In genomic region chr1:156119503-156120209, GRCh38 we compare ENCODE assay signal across 1 cellular context.
TF ChIP-seq lines count a peak whose summit lies in the region.

No MANE protein-coding gene starts in this region.

TF ChIP-seq in K562, 482 proteins besides CTCF, POLR2A, EP300 and RAD21 (continued from another document and continues in another):
- TF ChIP-seq ARID4B (CRISPR knock-in tag; IDR thresholded peaks at IDR 0.05) (peak; percentile 25), PPARD (CRISPR knock-in tag; IDR thresholded peaks at IDR 0.05) (no peak), TAF9B (IDR thresholded peaks at IDR 0.05; ENCODE audit: partially characterized antibody) (peak; percentile 55), ZNF274 (IDR thresholded peaks at IDR 0.05; ENCODE audit: borderline replicate concordance, low read depth, low read length) (no peak), NELFE (IDR thresholded peaks at IDR 0.05; ENCODE audit: insufficient read depth, insufficient read length) (no peak), ARID1B (IDR thresholded peaks at IDR 0.05) (peak; percentile 26; the same call in 1 of the 2 replicates), MCM3 (IDR thresholded peaks at IDR 0.05) (no peak), MTA2 (IDR thresholded peaks at IDR 0.05; ENCODE audit: low read depth) (no peak), MAX (CRISPR knock-in tag; IDR thresholded peaks at IDR 0.05) (no peak), MEF2D (tag; conservative IDR thresholded peaks at IDR 0.05; ENCODE audit: low read depth) (no peak), HCFC1 (IDR thresholded peaks at IDR 0.05; ENCODE audit: low read depth, low read length) (no peak), CEBPG (CRISPR knock-in tag; IDR thresholded peaks at IDR 0.05) (no peak), CEBPG (tag; conservative IDR thresholded peaks at IDR 0.05 in 1 of 2, IDR thresholded peaks at IDR 0.05 in 1 of 2) (no peak), ZBTB34 (CRISPR knock-in tag; IDR thresholded peaks at IDR 0.05) (no peak), BRD4 (IDR thresholded peaks at IDR 0.05) (no peak), CBFA2T3 (IDR thresholded peaks at IDR 0.05) (peak; percentile 21; the same call in 1 of the 2 replicates), VEZF1 (CRISPR knock-in tag; IDR thresholded peaks at IDR 0.05) (peak; percentile 95), FOSL1 (tag; conservative IDR thresholded peaks at IDR 0.05) (peak; percentile 91), USF2 (CRISPR knock-in tag; IDR thresholded peaks at IDR 0.05) (no peak), TEAD2 (tag; IDR thresholded peaks at IDR 0.05) (no peak), ZZZ3 (IDR thresholded peaks at IDR 0.05) (no peak), TEAD4 (IDR thresholded peaks at IDR 0.05; ENCODE audit: low read length) (no peak), TEAD4 (CRISPR knock-in tag; IDR thresholded peaks at IDR 0.05; ENCODE audit: borderline replicate concordance) (no peak), MLLT1 (IDR thresholded peaks at IDR 0.05) (no peak), SETDB1 (IDR thresholded peaks at IDR 0.05; ENCODE audit: low read length) (no peak), MYBL2 (IDR thresholded peaks at IDR 0.05; ENCODE audit: low read depth) (no peak), MYBL2 (CRISPR knock-in tag; IDR thresholded peaks at IDR 0.05; ENCODE audit: borderline replicate concordance) (no peak), TFAP4 (CRISPR knock-in tag; IDR thresholded peaks at IDR 0.05; ENCODE audit: borderline replicate concordance) (peak; percentile 96), ATF3 (IDR thresholded peaks at IDR 0.05) (peak; percentile 79), ATF3 (CRISPR knock-in tag; conservative IDR thresholded peaks at IDR 0.05) (no peak), ZNF707 (CRISPR knock-in tag; conservative IDR thresholded peaks at IDR 0.05) (no peak), GTF2E2 (tag; IDR thresholded peaks at IDR 0.05) (no peak), REST (CRISPR knock-in tag; IDR thresholded peaks at IDR 0.05; ENCODE audit: low read depth) (no peak), MCM2 (IDR thresholded peaks at IDR 0.05; ENCODE audit: low read depth) (no peak), ZNF668 (CRISPR knock-in tag; IDR thresholded peaks at IDR 0.05) (no peak), MBD2 (IDR thresholded peaks at IDR 0.05; ENCODE audit: borderline replicate concordance, low read depth) (no peak), STAT6 (CRISPR knock-in tag; IDR thresholded peaks at IDR 0.05) (no peak), ELF1 (tag; IDR thresholded peaks at IDR 0.05) (no peak), CBX8 (IDR thresholded peaks at IDR 0.05; ENCODE audit: borderline replicate concordance, extremely low read depth, low read depth, low read length, poor library complexity, severe bottlenecking) (no peak), FIP1L1 (IDR thresholded peaks at IDR 0.05; ENCODE audit: low read depth, low read length, poor library complexity, severe bottlenecking) (no peak), HNRNPK (IDR thresholded peaks at IDR 0.05; ENCODE audit: low read depth, low read length, poor library complexity, severe bottlenecking) (no peak), SP2 (IDR thresholded peaks at IDR 0.05; ENCODE audit: extremely low read depth, low read depth, low read length, poor library complexity, severe bottlenecking) (no peak), EHMT2 (IDR thresholded peaks at IDR 0.05) (no peak), NR2F6 (CRISPR knock-in tag; IDR thresholded peaks at IDR 0.05) (no peak), HNRNPLL (IDR thresholded peaks at IDR 0.05; ENCODE audit: low read depth, low read length, poor library complexity, severe bottlenecking) (no peak), THRA (IDR thresholded peaks at IDR 0.05) (no peak), TCF7 (IDR thresholded peaks at IDR 0.05; ENCODE audit: borderline replicate concordance) (0 out of 2 replicates have a peak, but pooled peaks have one; percentile 7), TCFL5 (CRISPR knock-in tag; conservative IDR thresholded peaks at IDR 0.05) (no peak), ZNF436 (CRISPR knock-in tag; IDR thresholded peaks at IDR 0.05) (no peak)
